ENCODE assay signal across 8 cellular contexts in genomic region chr17:76252040-76252954, GRCh38. TPM values are rescaled to one million over a fixed set of nuclear protein-coding genes. Genes with fewer than 3 reads are reported as not detected.
DNase-seq lines count a peak whose midpoint lies in the region; ATAC-seq and TF ChIP-seq lines count a peak whose summit lies in the region.

No MANE protein-coding gene starts in this region.

- no peaks in the 10 kb centered on the region for H3K27me3 Mint-ChIP-seq in activated CD4-positive, alpha-beta memory T cell treated with anti-CD3 and anti-CD28 coated beads, Interleukin-2, amount 10 ng/mL, durations not matched to agents 7 days and 5 days

- intact Hi-C loops in psoas muscle (cut with DNase I): no loop called here

- no peaks in the 10 kb centered on the region for H3K36me3 ChIP-seq in psoas muscle (ENCODE audit: insufficient read depth in 1 of 2, low read depth in 1 of 2)

- H3K9me3 Mint-ChIP-seq in activated CD4-positive, alpha-beta memory T cell treated with anti-CD3 and anti-CD28 coated beads, Interleukin-2, amount 10 ng/mL, durations not matched to agents 7 days and 5 days: peaks cover 9% of the 10 kb centered on the region

- H3K4me3 ChIP-seq in psoas muscle: no peak overlapping the region

- H3K27me3 ChIP-seq in foreskin keratinocyte (peaks cover 13% of the 10 kb centered on the region), psoas muscle (ENCODE audit: insufficient read depth in 3 of 3, low read length in 2 of 3) (no peaks in the 10 kb centered on the region)

- peak; percentile 49 for ATAC-seq in HG03565 (IDR thresholded peaks at IDR 0.05; ENCODE audit: unreplicated experiment)
- ATAC-seq in foreskin keratinocyte: peak; percentile 35
- peak; percentile 90 to 97 (median 92) for ATAC-seq in psoas muscle
- no peak for ATAC-seq in GM18867 (IDR thresholded peaks at IDR 0.05; ENCODE audit: unreplicated experiment)

- H3K4me3 Mint-ChIP-seq in activated CD4-positive, alpha-beta memory T cell treated with anti-CD3 and anti-CD28 coated beads, Interleukin-2, amount 10 ng/mL, durations not matched to agents 7 days and 5 days: peak overlapping the region; percentile 72

- peak overlapping the region; percentile 97 for H3K27ac Mint-ChIP-seq in activated CD4-positive, alpha-beta memory T cell treated with anti-CD3 and anti-CD28 coated beads, Interleukin-2, amount 10 ng/mL, durations not matched to agents 7 days and 5 days

- no peak for TF ChIP-seq CTCF in foreskin keratinocyte (conservative IDR thresholded peaks at IDR 0.05)
- no peak for TF ChIP-seq CTCF in psoas muscle (IDR thresholded peaks at IDR 0.05)

- CTCF ChIA-PET in activated CD4-positive, alpha-beta memory T cell treated with anti-CD3 and anti-CD28 coated beads, Interleukin-2, amount 10 ng/mL, durations not matched to agents 7 days and 5 days (lab: Charles Lee): interaction anchor here (0.6 to 1.5 kb wide), 10 partner anchors 10 to 264 kb away, joined by 3 to 6 read pairs (median 3); partner anchors contain the start of gene UBALD2

- H3K4me1 ChIP-seq in foreskin keratinocyte: no peaks in the 10 kb centered on the region
- peaks cover 54% of the 10 kb centered on the region for H3K4me1 ChIP-seq in psoas muscle

- H3K4me1 Mint-ChIP-seq in activated CD4-positive, alpha-beta memory T cell treated with anti-CD3 and anti-CD28 coated beads, Interleukin-2, amount 10 ng/mL, durations not matched to agents 7 days and 5 days: peaks cover 73% of the 10 kb centered on the region

- no peak overlapping the region for H3K27ac ChIP-seq in foreskin keratinocyte
- peak overlapping the region; percentile 87 for H3K27ac ChIP-seq in psoas muscle

- POLR2A ChIA-PET in activated CD4-positive, alpha-beta memory T cell treated with anti-CD3 and anti-CD28 coated beads, Interleukin-2, amount 10 ng/mL, durations not matched to agents 7 days and 5 days (lab: Charles Lee): interaction anchor here (1.0 to 27.4 kb wide), 11 partner anchors 11 to 71 kb away, joined by 3 to 1335 read pairs (median 6); partner anchors contain the start of genes RNF157 and UBALD2

- H3K9me3 ChIP-seq in psoas muscle: no peaks in the 10 kb centered on the region

- peaks cover 18% of the 10 kb centered on the region for H3K36me3 Mint-ChIP-seq in activated CD4-positive, alpha-beta memory T cell treated with anti-CD3 and anti-CD28 coated beads, Interleukin-2, amount 10 ng/mL, durations not matched to agents 7 days and 5 days (ENCODE audit: low read depth)

- DNase-seq in GDM1 (lab: John Stamatoyannopoulos, UW): peak; percentile 21
- DNase-seq in activated CD4-positive, alpha-beta memory T cell treated with anti-CD3 and anti-CD28 coated beads, Interleukin-2, amount 10 ng/mL, durations not matched to agents 7 days and 5 days: peak; percentile 66
- peak in 1 of 2 donors; percentile 46 for DNase-seq in foreskin keratinocyte
- peak; percentile 88 to 93 for DNase-seq in psoas muscle
- DNase-seq in DMS79 treated with DMSO at 0.1 percent for 48 hours (lab: John Stamatoyannopoulos, UW): no peak
- DNase-seq in NCI-H187 (lab: John Stamatoyannopoulos, UW): no peak

- WGBS in psoas muscle, 3 donors: 31 to 48% (median 40%) methylated on average over 11 of the region's 11 CpGs

RNA-seq across cellular contexts. Expression of gene RNF157, which starts 12.0 kb away (rescaled TPM):
- total RNA-seq in activated CD4-positive, alpha-beta memory T cell treated with anti-CD3 and anti-CD28 coated beads, Interleukin-2, amount 10 ng/mL, durations not matched to agents 7 days and 5 days: 10 to 100 TPM; 79.8 to 83.9 TPM
- total RNA-seq in foreskin keratinocyte (not detected in 2 replicates), psoas muscle (10 to 100 TPM; 35.0 to 76.5 (median 60.0) TPM)
- polyA plus RNA-seq in foreskin keratinocyte (0.01 TPM in 1 of 2 replicates, not detected in the other), psoas muscle (10 to 100 TPM; 14.9 to 90.1 (median 73.9) TPM)

RNA-seq across cellular contexts. Expression of gene UBALD2, which starts 12.9 kb away (rescaled TPM):
- total RNA-seq in activated CD4-positive, alpha-beta memory T cell treated with anti-CD3 and anti-CD28 coated beads, Interleukin-2, amount 10 ng/mL, durations not matched to agents 7 days and 5 days: 100 to 1,000 TPM; 524 to 546 TPM
- 40.8 and 47.1 TPM in 2 replicates for total RNA-seq in foreskin keratinocyte
- polyA plus RNA-seq in foreskin keratinocyte: 85.6 and 89.8 TPM in 2 replicates
- 100 to 1,000 TPM in 3 of 4 donors, 10 to 100 TPM in 1; 55.2 to 414 (median 183) TPM for total RNA-seq in psoas muscle
- 100 to 1,000 TPM in 2 of 3 donors, 10 to 100 TPM in 1; 68.2 to 145 (median 120) TPM for polyA plus RNA-seq in psoas muscle

RNA-seq across cellular contexts. Expression of gene QRICH2, which starts 55.8 kb away (rescaled TPM):
- total RNA-seq in activated CD4-positive, alpha-beta memory T cell treated with anti-CD3 and anti-CD28 coated beads, Interleukin-2, amount 10 ng/mL, durations not matched to agents 7 days and 5 days: 1 to 10 TPM; 1.4 to 1.9 TPM
- total RNA-seq in foreskin keratinocyte (1.5 and 2.1 TPM in 2 replicates), psoas muscle (1 to 10 TPM in 2 of 4 donors, under 1 TPM in 2; 0.69 to 1.5 (median 0.95) TPM)
- polyA plus RNA-seq in foreskin keratinocyte (1.0 and 1.8 TPM in 2 replicates), psoas muscle (1 to 10 TPM in 2 of 3 donors, under 1 TPM in 1; 0.94 to 1.2 (median 1.1) TPM)

Comparison
In these comparisons a context has a peak if more than half of its experiments do, and no peak if none do; other contexts are left out.
1. DNase-seq: peak in GDM1 (single experiment), activated CD4-positive, alpha-beta memory T cell treated with anti-CD3 and anti-CD28 coated beads, Interleukin-2, amount 10 ng/mL, durations not matched to agents 7 days and 5 days (single experiment) and psoas muscle (2 of 2); none in DMS79 treated with DMSO at 0.1 percent for 48 hours (single experiment) and NCI-H187 (0 of 2).
2. RNA of gene RNF157, which starts 12.0 kb away (total RNA-seq): 79.8 to 83.9 TPM in activated CD4-positive, alpha-beta memory T cell treated with anti-CD3 and anti-CD28 coated beads, Interleukin-2, amount 10 ng/mL, durations not matched to agents 7 days and 5 days and 35.0 to 76.5 TPM in psoas muscle; not detected in foreskin keratinocyte; every median in the first group is over 10 times any median in the second.